18 cellular contexts compared by ENCODE assay signal in genomic region chr17:82388223-82388921, GRCh38. TPM values are rescaled to one million over a fixed set of nuclear protein-coding genes. Genes with fewer than 3 reads are reported as not detected.
DNase-seq lines count a peak whose midpoint lies in the region; ATAC-seq, FAIRE-seq and TF ChIP-seq lines count a peak whose summit lies in the region.
"Had no signal": no experiment of that assay in that cellular context is flagged by ENCODE, and none has a peak within 500 bp of the region (broad histone marks: within the 10 kb centered on the region; RNA-seq: fewer than 3 reads in every experiment).

No MANE protein-coding gene starts in this region.

- no peak overlapping the region for H3K4me3 Mint-ChIP-seq in astrocyte (ENCODE audit: unreplicated experiment)

- peaks cover 11% of the 10 kb centered on the region for H3K27me3 Mint-ChIP-seq in astrocyte (ENCODE audit: low read depth, unreplicated experiment)

- intact Hi-C loops in lower lobe of right lung (cut with DNase I) (no loop called here), vagina (cut with DNase I) (no loop called here)

- H3K4me2 ChIP-seq in astrocyte (ENCODE audit: low read length), result no peak overlapping the region

- TF ChIP-seq CTCF in LNCAP (IDR thresholded peaks at IDR 0.05), result peak; percentile 24
- no peak for TF ChIP-seq CTCF in astrocyte (IDR thresholded peaks at IDR 0.05; ENCODE audit: insufficient read depth, low read depth, low read length)
- TF ChIP-seq CTCF in lower lobe of right lung (IDR thresholded peaks at IDR 0.05), result no peak
- no peak for TF ChIP-seq CTCF in vagina (IDR thresholded peaks at IDR 0.05)

- H3K27me3 ChIP-seq in astrocyte (ENCODE audit: insufficient read depth, low read length) (peaks cover 7% of the 10 kb centered on the region), lower lobe of right lung (ENCODE audit: low read depth) (peaks cover 33% of the 10 kb centered on the region), vagina (no peaks in the 10 kb centered on the region)
- H3K27me3 ChIP-seq: uterus had no signal

- H3K4me3 ChIP-seq in astrocyte (ENCODE audit: insufficient read depth, low read depth, low read length) (no peak overlapping the region), lower lobe of right lung (no peak overlapping the region), vagina (no peak overlapping the region)
- H3K4me3 ChIP-seq: esophagus muscularis mucosa, prostate gland, uterus had no signal

- no peak overlapping the region for H3K9ac ChIP-seq in astrocyte (ENCODE audit: low read length)

- no peak overlapping the region for H2AFZ ChIP-seq in astrocyte (ENCODE audit: low read depth, low read length)

- no peak for TF ChIP-seq POLR2A in vagina (IDR thresholded peaks at IDR 0.05)

- H3K9me3 ChIP-seq in astrocyte (ENCODE audit: insufficient read depth, low read depth, low read length) (no peaks in the 10 kb centered on the region), lower lobe of right lung (no peaks in the 10 kb centered on the region), vagina (no peaks in the 10 kb centered on the region)
- H3K9me3 ChIP-seq: esophagus muscularis mucosa, prostate gland, uterus had no signal

- FAIRE-seq in astrocyte (lab: Jason Lieb, UNC), result no peak
- FAIRE-seq: RCC 7860, TTC549 had no signal

- DNase-seq in AG08395 (ENCODE audit: low spot score) (peak; percentile 49), astrocyte (ENCODE audit: low read depth) (peak; percentile 7), lower lobe of right lung (no peak), NCI-H345 (lab: John Stamatoyannopoulos, UW) (no peak), vagina (ENCODE audit: extremely low spot score in 2 of 2) (no peak)
- no peak for DNase-seq in activated CD4-positive, alpha-beta T cell treated with anti-CD3 and anti-CD28 coated beads for 4 hours
- DNase-seq: midbrain; MM.1S; stimulated activated CD4-positive, alpha-beta T cell treated with anti-CD3 and anti-CD28 coated beads, Interleukin-1b, Interleukin-23, amount 100 ng/mL, for 48 hours; uterus had no signal

- H3K9me3 Mint-ChIP-seq in astrocyte (ENCODE audit: unreplicated experiment), result no peaks in the 10 kb centered on the region
- H3K9me3 Mint-ChIP-seq: activated naive CD4-positive, alpha-beta T cell treated with anti-CD3 and anti-CD28 coated beads, Interleukin-2, amount 50 U/mL, for 72 hours had no signal

- H3K27ac ChIP-seq in astrocyte (ENCODE audit: low read depth, low read length) (no peak overlapping the region), lower lobe of right lung (no peak overlapping the region), vagina (no peak overlapping the region)
- H3K27ac ChIP-seq: esophagus muscularis mucosa, prostate gland, uterus had no signal

- no peaks in the 10 kb centered on the region for H3K4me1 Mint-ChIP-seq in astrocyte (ENCODE audit: low read depth, unreplicated experiment)

- no peak overlapping the region for H3K27ac Mint-ChIP-seq in astrocyte (ENCODE audit: unreplicated experiment)
- H3K27ac Mint-ChIP-seq: activated naive CD4-positive, alpha-beta T cell treated with anti-CD3 and anti-CD28 coated beads, Interleukin-2, amount 50 U/mL, for 72 hours had no signal

- H3K36me3 Mint-ChIP-seq in astrocyte (ENCODE audit: low read depth, unreplicated experiment), result peaks cover 2% of the 10 kb centered on the region
- H3K36me3 Mint-ChIP-seq: activated naive CD4-positive, alpha-beta T cell treated with anti-CD3 and anti-CD28 coated beads, Interleukin-2, amount 50 U/mL, for 72 hours had no signal

- H4K20me1 ChIP-seq in astrocyte (ENCODE audit: insufficient read depth, low read length), result peaks cover 4% of the 10 kb centered on the region

- H3K4me1 ChIP-seq in astrocyte (ENCODE audit: insufficient read depth, low read length), result no peaks in the 10 kb centered on the region
- H3K4me1 ChIP-seq in lower lobe of right lung, result peaks cover 16% of the 10 kb centered on the region
- H3K4me1 ChIP-seq in vagina, result peaks cover 28% of the 10 kb centered on the region

- ATAC-seq in lower lobe of right lung (peak; percentile 23 to 25), GM21717 (IDR thresholded peaks at IDR 0.05; ENCODE audit: unreplicated experiment) (no peak)
- ATAC-seq: activated naive CD4-positive, alpha-beta T cell treated with anti-CD3 and anti-CD28 coated beads, Interleukin-2, amount 50 U/mL, for 72 hours had no signal

- H3K36me3 ChIP-seq in astrocyte (ENCODE audit: insufficient read depth, low read length) (no peaks in the 10 kb centered on the region), lower lobe of right lung (peaks cover 19% of the 10 kb centered on the region), vagina (peaks cover 0 to 6% of the 10 kb centered on the region in 2 donors)
- H3K36me3 ChIP-seq: prostate gland, uterus had no signal

- no peaks in the 10 kb centered on the region for H3K79me2 ChIP-seq in astrocyte (ENCODE audit: insufficient read depth, low read length)

RNA-seq across cellular contexts. Expression of gene UTS2R, which starts 16.8 kb away (rescaled TPM):
- total RNA-seq in astrocyte, result not detected in 2 replicates
- total RNA-seq in lower lobe of right lung, result not detected
- total RNA-seq in vagina, result not detected
- total RNA-seq: cerebellum, esophagus muscularis mucosa, prostate gland, uterus had no signal

RNA-seq across cellular contexts. Expression of gene TEX19, which starts 29.3 kb away (rescaled TPM):
- total RNA-seq in astrocyte, result not detected in 2 replicates
- total RNA-seq in lower lobe of right lung, result not detected
- total RNA-seq in vagina, result not detected
- total RNA-seq: cerebellum, esophagus muscularis mucosa, uterus had no signal

RNA-seq across cellular contexts. Expression of gene HEXD, which starts 29.8 kb away (rescaled TPM):
- total RNA-seq in astrocyte (11.1 and 15.0 TPM in 2 replicates), lower lobe of right lung (60.2 TPM), vagina (90.4 TPM)

RNA-seq across cellular contexts. Expression of gene OGFOD3, which starts 30.0 kb away (rescaled TPM):
- 20.9 and 21.3 TPM in 2 replicates for total RNA-seq in astrocyte
- total RNA-seq in lower lobe of right lung, result 27.1 TPM
- 25.5 TPM for total RNA-seq in vagina

RNA-seq across cellular contexts. Expression of gene SECTM1, which starts 54.8 kb away (rescaled TPM):
- total RNA-seq in astrocyte (0.27 TPM in 1 of 2 replicates, not detected in the other), lower lobe of right lung (44.5 TPM), vagina (37.1 TPM)

Comparison
In these comparisons a context has a peak if more than half of its experiments do, and no peak if none do; other contexts are left out.
1. DNase-seq: peak in AG08395 (single experiment) and astrocyte (single experiment); none in lower lobe of right lung (single experiment), NCI-H345 (single experiment), activated CD4-positive, alpha-beta T cell treated with anti-CD3 and anti-CD28 coated beads for 4 hours (0 of 2) and vagina (0 of 2).